In genomic region chr5:115857621-115858349, GRCh38 we compare ENCODE assay signal across 15 cellular contexts. TPM values are rescaled to one million over a fixed set of nuclear protein-coding genes. Genes with fewer than 3 reads are reported as not detected.
DNase-seq lines count a peak whose midpoint lies in the region; ATAC-seq, FAIRE-seq and TF ChIP-seq lines count a peak whose summit lies in the region.
"Had no signal": no experiment of that assay in that cellular context is flagged by ENCODE, and none has a peak within 500 bp of the region (broad histone marks: within the 10 kb centered on the region; RNA-seq: fewer than 3 reads in every experiment).

No MANE protein-coding gene starts in this region.

- TF ChIP-seq CTCF in K562 (IDR thresholded peaks at IDR 0.05 in 2 of 3, conservative IDR thresholded peaks at IDR 0.05 in 1 of 3; ENCODE audit: insufficient read depth in 2 of 3, low read depth in 1 of 3, low read length in 3 of 3) (no peak), upper lobe of left lung (IDR thresholded peaks at IDR 0.05) (no peak)

- in situ Hi-C loops in K562 (cut with MboI): no loop called here

- TF ChIP-seq RAD21 in K562 (CRISPR knock-in tag; conservative IDR thresholded peaks at IDR 0.05 in 1 of 2, IDR thresholded peaks at IDR 0.05 in 1 of 2): no peak

- TF ChIP-seq EP300 in K562 (IDR thresholded peaks at IDR 0.05; ENCODE audit: low read length) (no peak), upper lobe of left lung (IDR thresholded peaks at IDR 0.05) (no peak)

- no peak overlapping the region for H4K5ac ChIP-seq in mesendoderm (ENCODE audit: low read length)

- H2AK5ac ChIP-seq in mesendoderm (ENCODE audit: low read length): no peak overlapping the region

- no peak overlapping the region for H2BK15ac ChIP-seq in mesendoderm (replicated peaks; ENCODE audit: low read depth)

- H3K36me3 ChIP-seq in K562 (ENCODE audit: control insufficient read depth, insufficient read depth, low read length) (no peaks in the 10 kb centered on the region), mesendoderm (ENCODE audit: control insufficient read depth, insufficient read depth, low read length) (no peaks in the 10 kb centered on the region), upper lobe of left lung (no peaks in the 10 kb centered on the region)

- no peaks in the 10 kb centered on the region for H3K9me1 ChIP-seq in K562 (ENCODE audit: control insufficient read depth, insufficient read depth, low read length)

- CTCF ChIA-PET in K562 (lab: Yijun Ruan, JAX; ENCODE audit: low intra/inter-chr PET ratio): no interaction called here

- no peaks in the 10 kb centered on the region for H3K27me3 ChIP-seq in K562 (ENCODE audit: control insufficient read depth in 2 of 2, insufficient read depth in 2 of 2, low read length in 2 of 2)
- H3K27me3 ChIP-seq in mesendoderm (ENCODE audit: insufficient read depth, low read length, poor library complexity): no peaks in the 10 kb centered on the region
- H3K27me3 ChIP-seq in upper lobe of left lung: no peaks in the 10 kb centered on the region

- no peak overlapping the region for H2BK120ac ChIP-seq in mesendoderm (ENCODE audit: low read depth, low read length)

- peaks cover 40% of the 10 kb centered on the region for H3K79me2 ChIP-seq in K562 (ENCODE audit: control insufficient read depth, insufficient read depth, low read length)
- peaks cover 2% of the 10 kb centered on the region for H3K79me2 ChIP-seq in mesendoderm (ENCODE audit: control insufficient read depth, insufficient read depth, low read length)

- H3K4me3 ChIP-seq in K562 (no peak overlapping the region), mesendoderm (ENCODE audit: low read length) (no peak overlapping the region), upper lobe of left lung (no peak overlapping the region)

- H3K79me1 ChIP-seq in mesendoderm (ENCODE audit: low read length): peaks cover 9% of the 10 kb centered on the region

- no peaks in the 10 kb centered on the region for H4K20me1 ChIP-seq in K562 (replicated peaks; ENCODE audit: control insufficient read depth, insufficient read depth, low read length)

- H3K27ac ChIP-seq in K562 (ENCODE audit: extremely low read depth, low read depth, low read length): no peak overlapping the region
- H3K27ac ChIP-seq in mesendoderm (ENCODE audit: low read depth, low read length): no peak overlapping the region
- no peak overlapping the region for H3K27ac ChIP-seq in upper lobe of left lung

- BruUV-seq in K562 (replicated peaks; lab: Mats Ljungman, UMichigan): no TSS peak

- DNase-seq in AG20443 (ENCODE audit: low spot score) (peak; percentile 9), HT1080 (ENCODE audit: low read depth) (peak; percentile 29), K562 (ENCODE audit: extremely low read depth in 1 of 4, low spot score in 3 of 4) (no peak), mesendoderm (peak; percentile 48), GDM1 (lab: John Stamatoyannopoulos, UW) (no peak), GM19239 (ENCODE audit: insufficient read length, low spot score) (no peak), upper lobe of left lung (no peak)
- DNase-seq: activated CD4-positive, alpha-beta memory T cell treated with anti-CD3 and anti-CD28 coated beads, Interleukin-2, amount 10 ng/mL, durations not matched to agents 7 days and 5 days; amygdala; CD4-positive, alpha-beta T cell; NCI-H510A; occipital lobe; stimulated activated CD4-positive, alpha-beta T cell treated with anti-CD3 and anti-CD28 coated beads, Interleukin-4, amount 100 ng/mL, for 4 hours; trophoblast cell had no signal

- no peak overlapping the region for H2BK5ac ChIP-seq in mesendoderm (ENCODE audit: low read length)

- H3K18ac ChIP-seq in mesendoderm (ENCODE audit: low read length): no peak overlapping the region

- H2AFZ ChIP-seq in K562 (ENCODE audit: low read depth, low read length): no peak overlapping the region

- H3K9me3 ChIP-seq in K562 (replicated peaks; ENCODE audit: control insufficient read depth, insufficient read depth, low read depth, low read length) (0 out of 2 replicates have a peak, but pooled peaks cover 2% of the 10 kb centered on the region), upper lobe of left lung (no peaks in the 10 kb centered on the region)

- H3K4me2 ChIP-seq in K562 (ENCODE audit: insufficient read depth, low read length) (no peak overlapping the region), mesendoderm (ENCODE audit: low read length) (no peak overlapping the region)

- H3K9ac ChIP-seq in K562 (ENCODE audit: insufficient read depth in 1 of 2, low read depth in 2 of 2, low read length in 2 of 2): no peak overlapping the region
- no peak overlapping the region for H3K9ac ChIP-seq in mesendoderm (ENCODE audit: low read length)

- H3K23ac ChIP-seq in mesendoderm (ENCODE audit: low read length): no peak overlapping the region

- WGBS in K562 (ENCODE audit: insufficient coverage, low coverage, missing lambda C conversion rate): 63% methylated on average over 2 of the region's 2 CpGs
- no CpG with 5 or more reads among the region's 2 CpGs for WGBS in mesendoderm (ENCODE audit: extremely low coverage, insufficient coverage, low lambda C conversion rate)
- WGBS in upper lobe of left lung, 2 donors: 40 to 53% methylated on average over 2 of the region's 2 CpGs

- no peak overlapping the region for H3K56ac ChIP-seq in mesendoderm (ENCODE audit: low read length)

- ATAC-seq in K562 (no peak), SK-N-SH treated with all-trans-retinoic acid at 6 μM for 48 hours (no peak), upper lobe of left lung (ENCODE audit: low FRiP score in 2 of 2) (no peak)

- H3K4me1 ChIP-seq in K562 (replicated peaks in 1 of 2; ENCODE audit: control insufficient read depth in 2 of 2, insufficient read depth in 2 of 2, low read length in 2 of 2) (no peaks in the 10 kb centered on the region), mesendoderm (ENCODE audit: control insufficient read depth, low read depth, low read length) (peaks cover 2% of the 10 kb centered on the region), upper lobe of left lung (peaks cover 17 to 38% (median 24%) of the 10 kb centered on the region in 4 donors)

- FAIRE-seq in K562 (lab: Jason Lieb, UNC) (no peak), GM19239 (lab: Jason Lieb, UNC) (no peak)

- no peak for TF ChIP-seq POLR2A in K562 (conservative IDR thresholded peaks at IDR 0.05)
- no peak for TF ChIP-seq POLR2A in upper lobe of left lung (IDR thresholded peaks at IDR 0.05)

- intact Hi-C loops in K562 (cut with micrococcal nuclease): no loop called here

- POLR2A ChIA-PET in K562 (lab: Yijun Ruan, JAX): interaction anchor here (1.0 to 1.3 kb wide), 2 partner anchors 11 to 12 kb away, joined by 3 to 4 read pairs; no protein-coding TSS in a partner anchor

- no peak overlapping the region for H4K8ac ChIP-seq in mesendoderm (ENCODE audit: low read depth, low read length)

- H3K4ac ChIP-seq in mesendoderm (ENCODE audit: low read depth, low read length): no peak overlapping the region

RNA-seq across cellular contexts. Expression of gene AP3S1, which starts 16.1 kb away (rescaled TPM):
- total RNA-seq in HT1080 (2014; rRNA removed; shearing (Covaris generic)): 64.6 and 96.6 TPM in 2 replicates
- polyA plus RNA-seq in HT1080 (2015; cell fraction: cytosol; rRNA removed): 132 and 133 TPM in 2 replicates
- polyA plus RNA-seq in HT1080 (2015; cell fraction: nucleus; rRNA removed): 34.0 and 61.5 TPM in 2 replicates
- total RNA-seq in K562 (2011; cell fraction: chromatin; rRNA removed; ENCODE audit: low replicate concordance): 4.4 and 27.1 TPM in 2 replicates
- 2.3 and 3.3 TPM in 2 replicates for total RNA-seq in K562 (2011; cell fraction: nucleolus; rRNA removed)
- 17.5 and 21.0 TPM in 2 replicates for total RNA-seq in K562 (2011; cell fraction: nucleoplasm; rRNA removed)
- total RNA-seq in K562 (2014; rRNA removed) (48.5 and 50.2 TPM in 2 replicates), K562 (2014; rRNA removed; fragmentation: Illumina TruSeq; extraction: Trizol) (106 and 112 TPM in 2 replicates), K562 (2015; rRNA removed; fragmentation: Illumina TruSeq; extraction: Trizol) (88.2 and 95.9 TPM in 2 replicates), K562 (2021) (67.3 and 72.1 TPM in 2 replicates), upper lobe of left lung (10 to 100 TPM in 5 of 6 donors, 1 to 10 TPM in 1; 8.9 to 81.1 (median 46.5) TPM)
- polyA plus RNA-seq in K562 (2011; rRNA removed) (43.1 and 69.8 TPM in 2 replicates), K562 (2014; fragmentation: Illumina TruSeq; extraction: Trizol) (84.1 and 101 TPM in 2 replicates), K562 (2014; fragmentation: Nextera tagmentation; extraction: Ambion mirVana) (10 to 100 TPM; 46.1 to 46.3 TPM), K562 (2014; rRNA removed) (67.1 and 86.1 TPM in 2 replicates)
- 6.5 and 22.8 TPM in 2 replicates for polyA plus RNA-seq in K562 (2011; cell fraction: cytosol; rRNA removed)
- polyA plus RNA-seq in K562 (2011; cell fraction: nucleus; rRNA removed): 5.5 and 11.3 TPM in 2 replicates
- 53.5 and 60.6 TPM in 2 replicates for polyA plus RNA-seq in K562 (2012)
- polyA minus RNA-seq in K562 (2011; rRNA and poly(A)+ RNA removed): 45.2 and 45.3 TPM in 2 replicates
- 8.8 and 17.3 TPM in 2 replicates for polyA minus RNA-seq in K562 (2011; cell fraction: cytosol; rRNA and poly(A)+ RNA removed)
- 12.0 and 17.4 TPM in 2 replicates for polyA minus RNA-seq in K562 (2011; cell fraction: nucleus; rRNA and poly(A)+ RNA removed)
- polyA plus RNA-seq in mesendoderm (2013, experiment 1 of 2): 40.5 TPM
- 40.5 TPM for polyA plus RNA-seq in mesendoderm (2013, experiment 2 of 2)

RNA-seq across cellular contexts. Expression of gene ATG12, which starts 16.4 kb away (rescaled TPM):
- total RNA-seq in HT1080 (2014; rRNA removed; shearing (Covaris generic)): 28.9 and 30.5 TPM in 2 replicates
- polyA plus RNA-seq in HT1080 (2015; cell fraction: cytosol; rRNA removed): 36.6 and 40.2 TPM in 2 replicates
- 60.2 and 62.6 TPM in 2 replicates for polyA plus RNA-seq in HT1080 (2015; cell fraction: nucleus; rRNA removed)
- total RNA-seq in K562 (2011; cell fraction: chromatin; rRNA removed; ENCODE audit: low replicate concordance): 42.8 and 114 TPM in 2 replicates
- total RNA-seq in K562 (2011; cell fraction: nucleolus; rRNA removed): 32.2 and 36.6 TPM in 2 replicates
- total RNA-seq in K562 (2011; cell fraction: nucleoplasm; rRNA removed): 73.1 and 127 TPM in 2 replicates
- 21.6 and 24.4 TPM in 2 replicates for total RNA-seq in K562 (2014; rRNA removed)
- total RNA-seq in K562 (2014; rRNA removed; fragmentation: Illumina TruSeq; extraction: Trizol): 67.9 and 75.5 TPM in 2 replicates
- total RNA-seq in K562 (2015; rRNA removed; fragmentation: Illumina TruSeq; extraction: Trizol): 46.8 and 57.5 TPM in 2 replicates
- 38.2 and 39.8 TPM in 2 replicates for total RNA-seq in K562 (2021)
- polyA plus RNA-seq in K562 (2011; rRNA removed): 111 and 132 TPM in 2 replicates
- 13.2 and 30.0 TPM in 2 replicates for polyA plus RNA-seq in K562 (2011; cell fraction: cytosol; rRNA removed)
- polyA plus RNA-seq in K562 (2011; cell fraction: nucleus; rRNA removed): 48.6 and 59.5 TPM in 2 replicates
- polyA plus RNA-seq in K562 (2012): 48.7 and 50.9 TPM in 2 replicates
- 61.3 and 61.7 TPM in 2 replicates for polyA plus RNA-seq in K562 (2014; fragmentation: Illumina TruSeq; extraction: Trizol)
- 100 to 1,000 TPM in 1 of 2 experiments, 10 to 100 TPM in 1; 99.6 to 114 TPM for polyA plus RNA-seq in K562 (2014; fragmentation: Nextera tagmentation; extraction: Ambion mirVana)
- polyA plus RNA-seq in K562 (2014; rRNA removed): 35.0 and 49.8 TPM in 2 replicates
- 76.9 and 91.9 TPM in 2 replicates for polyA minus RNA-seq in K562 (2011; rRNA and poly(A)+ RNA removed)
- 22.7 and 23.1 TPM in 2 replicates for polyA minus RNA-seq in K562 (2011; cell fraction: cytosol; rRNA and poly(A)+ RNA removed)
- 67.0 and 108 TPM in 2 replicates for polyA minus RNA-seq in K562 (2011; cell fraction: nucleus; rRNA and poly(A)+ RNA removed)
- 39.3 TPM for polyA plus RNA-seq in mesendoderm (2013, experiment 1 of 2)
- 39.2 TPM for polyA plus RNA-seq in mesendoderm (2013, experiment 2 of 2)
- total RNA-seq in upper lobe of left lung: 10 to 100 TPM; 28.3 to 63.0 (median 33.0) TPM

RNA-seq across cellular contexts. Expression of gene CDO1, which starts 41.3 kb away (rescaled TPM):
- total RNA-seq in HT1080 (2014; rRNA removed; shearing (Covaris generic)): 1.4 and 3.3 TPM in 2 replicates
- polyA plus RNA-seq in HT1080 (2015; cell fraction: cytosol; rRNA removed): 0.83 TPM in 1 of 2 replicates, not detected in the other
- polyA plus RNA-seq in HT1080 (2015; cell fraction: nucleus; rRNA removed): 0.06 and 0.08 TPM in 2 replicates
- not detected in 2 replicates for total RNA-seq in K562 (2011; cell fraction: chromatin; rRNA removed; ENCODE audit: low replicate concordance)
- not detected in 2 replicates for total RNA-seq in K562 (2011; cell fraction: nucleolus; rRNA removed)
- total RNA-seq in K562 (2011; cell fraction: nucleoplasm; rRNA removed): not detected in 2 replicates
- not detected in 2 replicates for total RNA-seq in K562 (2014; rRNA removed)
- total RNA-seq in K562 (2014; rRNA removed; fragmentation: Illumina TruSeq; extraction: Trizol): not detected in 2 replicates
- not detected in 2 replicates for total RNA-seq in K562 (2015; rRNA removed; fragmentation: Illumina TruSeq; extraction: Trizol)
- total RNA-seq in K562 (2021): 0.22 TPM in 1 of 2 replicates, not detected in the other
- not detected in 2 replicates for polyA plus RNA-seq in K562 (2011; rRNA removed)
- polyA plus RNA-seq in K562 (2011; cell fraction: cytosol; rRNA removed): not detected in 2 replicates
- polyA plus RNA-seq in K562 (2011; cell fraction: nucleus; rRNA removed): not detected in 2 replicates
- not detected in 2 replicates for polyA plus RNA-seq in K562 (2012)
- not detected in 2 replicates for polyA plus RNA-seq in K562 (2014; fragmentation: Illumina TruSeq; extraction: Trizol)
- not detected for polyA plus RNA-seq in K562 (2014; fragmentation: Nextera tagmentation; extraction: Ambion mirVana)
- polyA plus RNA-seq in K562 (2014; rRNA removed): 0.16 TPM in 1 of 2 replicates, not detected in the other
- not detected in 2 replicates for polyA minus RNA-seq in K562 (2011; rRNA and poly(A)+ RNA removed)
- polyA minus RNA-seq in K562 (2011; cell fraction: cytosol; rRNA and poly(A)+ RNA removed): not detected in 2 replicates
- polyA minus RNA-seq in K562 (2011; cell fraction: nucleus; rRNA and poly(A)+ RNA removed): not detected in 2 replicates
- 5.7 TPM for polyA plus RNA-seq in mesendoderm (2013, experiment 1 of 2)
- 6.6 TPM for polyA plus RNA-seq in mesendoderm (2013, experiment 2 of 2)
- 10 to 100 TPM in 1 of 6 donors, 1 to 10 TPM in 5; 2.3 to 14.4 (median 6.9) TPM for total RNA-seq in upper lobe of left lung

Comparison
In these comparisons a context has a peak if more than half of its experiments do, and no peak if none do; other contexts are left out.
1. DNase-seq: peak in AG20443 (single experiment), HT1080 (single experiment) and mesendoderm (single experiment); none in K562 (0 of 4), GDM1 (single experiment), GM19239 (single experiment) and upper lobe of left lung (0 of 2).